29 cellular contexts compared by ENCODE assay signal in the genomic region with DNA sequence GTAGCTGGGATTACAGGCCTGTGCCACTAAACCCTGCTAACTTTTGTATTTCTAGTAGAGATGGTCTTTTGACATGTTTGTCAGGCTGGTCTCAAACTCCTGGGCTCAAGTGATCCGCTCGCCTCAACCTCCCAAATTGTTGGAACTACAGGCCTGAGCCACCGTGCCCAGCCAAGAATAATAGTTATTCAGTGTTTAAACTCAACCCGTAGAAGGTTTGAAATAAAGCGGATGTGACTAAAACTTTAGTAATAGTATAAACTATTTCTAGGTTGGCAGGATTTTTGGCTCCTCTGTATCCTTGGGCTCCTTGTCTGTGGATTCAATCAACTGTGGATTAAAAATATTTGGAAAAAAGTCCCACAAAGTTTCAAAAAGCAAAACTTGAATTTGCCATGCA. TPM values are rescaled to one million over a fixed set of nuclear protein-coding genes. Genes with fewer than 3 reads are reported as not detected.
DNase-seq lines count a peak whose midpoint lies in the region; ATAC-seq and TF ChIP-seq lines count a peak whose summit lies in the region.
"Had no signal": no experiment of that assay in that cellular context is flagged by ENCODE, and none has a peak within 500 bp of the region (broad histone marks: within the 10 kb centered on the region; RNA-seq: fewer than 3 reads in every experiment).

No MANE protein-coding gene starts in this region.

- H3F3A ChIP-seq in SK-N-SH (replicated peaks; ENCODE audit: insufficient read depth) = no peaks in the 10 kb centered on the region

- no peaks in the 10 kb centered on the region for H3K36me3 ChIP-seq in adipocyte (ENCODE audit: control insufficient read depth, insufficient read depth, low read length, severe bottlenecking)
- H3K36me3 ChIP-seq in SK-N-SH (replicated peaks in 1 of 2; ENCODE audit: control insufficient read depth in 1 of 2, insufficient read depth in 2 of 2, low read length in 1 of 2) = no peaks in the 10 kb centered on the region
- H3K36me3 ChIP-seq in BE2C = no peaks in the 10 kb centered on the region
- H3K36me3 ChIP-seq: esophagus squamous epithelium, gastroesophageal sphincter, lower lobe of right lung, Peyer's patch had no signal

- no peaks in the 10 kb centered on the region for H4K20me1 ChIP-seq in SK-N-SH (ENCODE audit: insufficient read depth)

- no peak for TF ChIP-seq CTCF in HFFc6 (IDR thresholded peaks at IDR 0.05)
- no peak for TF ChIP-seq CTCF in fibroblast of the aortic adventitia (IDR thresholded peaks at IDR 0.05; ENCODE audit: insufficient read depth, low read length)
- TF ChIP-seq CTCF in SK-N-SH (IDR thresholded peaks at IDR 0.05) = no peak
- TF ChIP-seq CTCF in BE2C (IDR thresholded peaks at IDR 0.05; ENCODE audit: low read depth, low read length) = no peak

- no peaks in the 10 kb centered on the region for H3K79me2 ChIP-seq in SK-N-SH (ENCODE audit: insufficient read depth)
- H3K79me2 ChIP-seq: hepatocyte had no signal

- H3K9me3 ChIP-seq in adipocyte (ENCODE audit: control insufficient read depth, low read length) = no peaks in the 10 kb centered on the region
- H3K9me3 ChIP-seq in SK-N-SH = no peaks in the 10 kb centered on the region
- H3K9me3 ChIP-seq in BE2C = no peaks in the 10 kb centered on the region
- H3K9me3 ChIP-seq: esophagus squamous epithelium, gastroesophageal sphincter, lower lobe of right lung, Peyer's patch had no signal

- H3K27ac Mint-ChIP-seq in HFFc6 = peak overlapping the region; percentile 46
- H3K27ac Mint-ChIP-seq: activated naive CD8-positive, alpha-beta T cell; CD4-positive, CD25-positive, alpha-beta regulatory T cell; naive thymus-derived CD8-positive, alpha-beta T cell; type B pancreatic cell had no signal

- peaks cover 12% of the 10 kb centered on the region for H3K4me1 Mint-ChIP-seq in HFFc6 (ENCODE audit: low read depth)
- H3K4me1 Mint-ChIP-seq: CD4-positive, CD25-positive, alpha-beta regulatory T cell; naive thymus-derived CD8-positive, alpha-beta T cell had no signal

- H3K36me3 Mint-ChIP-seq in HFFc6 (ENCODE audit: low read depth) = no peaks in the 10 kb centered on the region; the same call in 1 of the 2 replicates
- H3K36me3 Mint-ChIP-seq: activated naive CD8-positive, alpha-beta T cell; CD4-positive, CD25-positive, alpha-beta regulatory T cell; naive thymus-derived CD8-positive, alpha-beta T cell had no signal

- no peak overlapping the region for H3K4me3 ChIP-seq in adipocyte (ENCODE audit: low read length)
- H3K4me3 ChIP-seq in fibroblast of the aortic adventitia (ENCODE audit: low read depth, low read length) = no peak overlapping the region
- no peak overlapping the region for H3K4me3 ChIP-seq in SK-N-SH (ENCODE audit: low read depth in 2 of 2, low read length in 1 of 2)
- no peak overlapping the region for H3K4me3 ChIP-seq in BE2C (ENCODE audit: low read depth, low read length)
- H3K4me3 ChIP-seq: esophagus squamous epithelium, gastroesophageal sphincter, hepatocyte, lower lobe of right lung, Peyer's patch had no signal

- H3K9me2 ChIP-seq in SK-N-SH = no peaks in the 10 kb centered on the region

- no peaks in the 10 kb centered on the region for H3K27me3 ChIP-seq in adipocyte (replicated peaks; ENCODE audit: control insufficient read depth, insufficient read depth, low read length)
- H3K27me3 ChIP-seq in SK-N-SH (ENCODE audit: insufficient read depth) = no peaks in the 10 kb centered on the region
- no peaks in the 10 kb centered on the region for H3K27me3 ChIP-seq in BE2C
- H3K27me3 ChIP-seq: esophagus squamous epithelium, gastroesophageal sphincter, hepatocyte, Peyer's patch had no signal

- WGBS in SK-N-SH (ENCODE audit: low lambda C conversion rate) = 64% methylated on average over 5 of the region's 5 CpGs

- TF ChIP-seq EP300 in SK-N-SH (IDR thresholded peaks at IDR 0.05; ENCODE audit: borderline replicate concordance in 1 of 2, low read depth in 1 of 2, low read length in 1 of 2) = no peak

- TF ChIP-seq RAD21 in SK-N-SH (IDR thresholded peaks at IDR 0.05; ENCODE audit: low read length) = no peak

- no peaks in the 10 kb centered on the region for H3K27me3 Mint-ChIP-seq in HFFc6 (ENCODE audit: insufficient read depth)
- H3K27me3 Mint-ChIP-seq: activated naive CD8-positive, alpha-beta T cell; CD4-positive, CD25-positive, alpha-beta regulatory T cell; naive thymus-derived CD8-positive, alpha-beta T cell; type B pancreatic cell had no signal

- peak overlapping the region in 1 of 2 experiments; percentile 55; a peak in 3 of 4 replicates for H3K27ac ChIP-seq in SK-N-SH (ENCODE audit: low read depth in 2 of 2, low read length in 1 of 2)
- H3K27ac ChIP-seq: esophagus squamous epithelium, gastroesophageal sphincter, hepatocyte, lower lobe of right lung, Peyer's patch had no signal

- H3K9me3 Mint-ChIP-seq in HFFc6 = no peaks in the 10 kb centered on the region; the same call in 1 of the 2 replicates
- H3K9me3 Mint-ChIP-seq: type B pancreatic cell had no signal

- POLR2A ChIA-PET in SK-N-SH (lab: Yijun Ruan, JAX) = no interaction called here

- H3K4me3 Mint-ChIP-seq in HFFc6 = no peak overlapping the region
- H3K4me3 Mint-ChIP-seq: activated naive CD8-positive, alpha-beta T cell; CD4-positive, CD25-positive, alpha-beta regulatory T cell; naive thymus-derived CD8-positive, alpha-beta T cell; type B pancreatic cell had no signal

- CTCF ChIA-PET in SK-N-SH (lab: Yijun Ruan, JAX) = no interaction called here

- H3K4me1 ChIP-seq in adipocyte (ENCODE audit: control insufficient read depth, insufficient read depth, low read length) (no peaks in the 10 kb centered on the region), SK-N-SH (ENCODE audit: control insufficient read depth in 1 of 2, insufficient read depth in 2 of 2, low read depth in 1 of 2, low read length in 1 of 2) (no peaks in the 10 kb centered on the region; a peak in 1 of 4 replicates), BE2C (no peaks in the 10 kb centered on the region; the same call in 1 of the 2 replicates)
- H3K4me1 ChIP-seq: esophagus squamous epithelium, gastroesophageal sphincter, lower lobe of right lung, Peyer's patch had no signal

- H3K4me2 ChIP-seq in SK-N-SH = no peak overlapping the region
- H3K4me2 ChIP-seq: hepatocyte had no signal

- no peak for ATAC-seq in HG03196 (IDR thresholded peaks at IDR 0.05; ENCODE audit: unreplicated experiment)
- ATAC-seq: gastroesophageal sphincter; lower lobe of right lung; naive thymus-derived CD8-positive, alpha-beta T cell had no signal

- H3K9ac ChIP-seq in adipocyte (ENCODE audit: low read length) (no peak overlapping the region), SK-N-SH (no peak overlapping the region)

- DNase-seq in A172 (ENCODE audit: low spot score) = peak; percentile 57
- DNase-seq in HFFc6 = no peak
- peak; percentile 47 for DNase-seq in adipocyte (ENCODE audit: low read depth)
- peak; percentile 51 for DNase-seq in fibroblast of the aortic adventitia (ENCODE audit: low read depth)
- DNase-seq in dermis blood vessel endothelial cell = no peak
- DNase-seq in SK-N-SH = no peak
- no peak for DNase-seq in BE2C
- DNase-seq: 8988T; activated CD4-positive, alpha-beta T cell treated with anti-CD3 and anti-CD28 coated beads for 48 hours; activated effector memory CD4-positive, alpha-beta T cell treated with anti-CD3 and anti-CD28 coated beads, Interleukin-2, amount 50 U/mL, for 16 hours; activated T-cell treated with anti-CD3 and anti-CD28 coated beads, Interleukin-2, amount 50 U/mL, for 1 hour; Calu3; CD4-positive, CD25-positive, alpha-beta regulatory T cell; DMS79 treated with DMSO at 0.1 percent for 48 hours; esophagus squamous epithelium; GOT3; lower lobe of right lung; naive thymus-derived CD8-positive, alpha-beta T cell; NCI-H1417; NCI-H2029 treated with DMSO at 0.1 percent for 48 hours; NCI-H526 treated with DMSO at 0.1 percent for 48 hours; Peyer's patch; stimulated activated CD4-positive, alpha-beta T cell treated with anti-CD3 and anti-CD28 coated beads, Interleukin-4, amount 100 ng/mL, for 24 hours had no signal

- no peak overlapping the region for H2AFZ ChIP-seq in SK-N-SH (ENCODE audit: low read depth)
- H2AFZ ChIP-seq: hepatocyte had no signal

TF ChIP-seq in SK-N-SH, 30 proteins besides CTCF, POLR2A, EP300 and RAD21 (continues in another document):
- no peak for TF ChIP-seq SIN3A (IDR thresholded peaks at IDR 0.05; ENCODE audit: borderline replicate concordance, low read depth, low read length)
- TF ChIP-seq, protein P1, sequence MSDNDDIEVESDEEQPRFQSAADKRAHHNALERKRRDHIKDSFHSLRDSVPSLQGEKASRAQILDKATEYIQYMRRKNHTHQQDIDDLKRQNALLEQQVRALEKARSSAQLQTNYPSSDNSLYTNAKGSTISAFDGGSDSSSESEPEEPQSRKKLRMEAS (IDR thresholded peaks at IDR 0.05; ENCODE audit: low read depth) = no peak
- TF ChIP-seq YY1 (IDR thresholded peaks at IDR 0.05; ENCODE audit: low read depth) = no peak
- no peak for TF ChIP-seq NRF1 (IDR thresholded peaks at IDR 0.05; ENCODE audit: low read depth, low read length)
- TF ChIP-seq GATA2 (CRISPR knock-in tag; IDR thresholded peaks at IDR 0.05) = no peak
- TF ChIP-seq SMC3 (IDR thresholded peaks at IDR 0.05; ENCODE audit: low read depth, low read length) = no peak
- no peak for TF ChIP-seq MXI1 (IDR thresholded peaks at IDR 0.05; ENCODE audit: low read depth, low read length)
- TF ChIP-seq ELF1 (IDR thresholded peaks at IDR 0.05) = no peak
- TF ChIP-seq RFX5 (IDR thresholded peaks at IDR 0.05; ENCODE audit: low read length) = no peak
- TF ChIP-seq, protein P2, sequence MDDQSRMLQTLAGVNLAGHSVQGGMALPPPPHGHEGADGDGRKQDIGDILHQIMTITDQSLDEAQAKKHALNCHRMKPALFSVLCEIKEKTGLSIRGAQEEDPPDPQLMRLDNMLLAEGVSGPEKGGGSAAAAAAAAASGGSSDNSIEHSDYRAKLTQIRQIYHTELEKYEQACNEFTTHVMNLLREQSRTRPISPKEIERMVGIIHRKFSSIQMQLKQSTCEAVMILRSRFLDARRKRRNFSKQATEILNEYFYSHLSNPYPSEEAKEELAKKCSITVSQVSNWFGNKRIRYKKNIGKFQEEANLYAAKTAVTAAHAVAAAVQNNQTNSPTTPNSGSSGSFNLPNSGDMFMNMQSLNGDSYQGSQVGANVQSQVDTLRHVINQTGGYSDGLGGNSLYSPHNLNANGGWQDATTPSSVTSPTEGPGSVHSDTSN (IDR thresholded peaks at IDR 0.05) = no peak
- no peak for TF ChIP-seq TCF12 (IDR thresholded peaks at IDR 0.05)
- no peak for TF ChIP-seq EZH2phosphoT487 (IDR thresholded peaks at IDR 0.05; ENCODE audit: borderline replicate concordance, low read depth)

RNA-seq across cellular contexts. Expression of a gene that starts 37.8 kb away (rescaled TPM):
- total RNA-seq in A172 (2014; rRNA removed; shearing (Covaris generic)) = 14.1 and 18.9 TPM in 2 replicates
- total RNA-seq in HFFc6 (2021; fragmentation: NEBNext Ultra II Directional; extraction: Animal tissue kit (Norgen Biotek cat#: 25700)) = 100 to 1,000 TPM in 1 of 6 experiments, 10 to 100 TPM in 5; 25.2 to 151 (median 26.8) TPM
- 6.8 and 16.9 TPM in 2 replicates for total RNA-seq in fibroblast of the aortic adventitia (ENCODE audit: low replicate concordance)
- under 0.01 and 0.14 TPM in 2 replicates for total RNA-seq in dermis blood vessel endothelial cell
- 0.02 and 0.05 TPM in 2 replicates for polyA plus RNA-seq in SK-N-SH (2012; rRNA removed)
- polyA plus RNA-seq in SK-N-SH (2012; cell fraction: cytosol; rRNA removed) = 0.03 and 0.04 TPM in 2 replicates
- 0.07 and 0.10 TPM in 2 replicates for polyA plus RNA-seq in SK-N-SH (2012; cell fraction: nucleus; rRNA removed)
- 12.3 TPM for polyA plus RNA-seq in BE2C (2012; ENCODE audit: insufficient read depth, insufficient read length, low read depth)
- total RNA-seq: activated CD8-positive, alpha-beta memory T cell treated with anti-CD3 and anti-CD28 coated beads for 36 hours; Calu3; CD4-positive, CD25-positive, alpha-beta regulatory T cell; naive thymus-derived CD8-positive, alpha-beta T cell had no signal
- polyA plus RNA-seq: CD4-positive, CD25-positive, alpha-beta regulatory T cell; naive thymus-derived CD8-positive, alpha-beta T cell had no signal

Comparison
In these comparisons a context has a peak if more than half of its experiments do, and no peak if none do; other contexts are left out.
1. DNase-seq: peak in A172 (single experiment), adipocyte (single experiment) and fibroblast of the aortic adventitia (single experiment); none in HFFc6 (single experiment), dermis blood vessel endothelial cell (single experiment), SK-N-SH (single experiment) and BE2C (single experiment).